10 cellular contexts compared by ENCODE assay signal in the genomic region with DNA sequence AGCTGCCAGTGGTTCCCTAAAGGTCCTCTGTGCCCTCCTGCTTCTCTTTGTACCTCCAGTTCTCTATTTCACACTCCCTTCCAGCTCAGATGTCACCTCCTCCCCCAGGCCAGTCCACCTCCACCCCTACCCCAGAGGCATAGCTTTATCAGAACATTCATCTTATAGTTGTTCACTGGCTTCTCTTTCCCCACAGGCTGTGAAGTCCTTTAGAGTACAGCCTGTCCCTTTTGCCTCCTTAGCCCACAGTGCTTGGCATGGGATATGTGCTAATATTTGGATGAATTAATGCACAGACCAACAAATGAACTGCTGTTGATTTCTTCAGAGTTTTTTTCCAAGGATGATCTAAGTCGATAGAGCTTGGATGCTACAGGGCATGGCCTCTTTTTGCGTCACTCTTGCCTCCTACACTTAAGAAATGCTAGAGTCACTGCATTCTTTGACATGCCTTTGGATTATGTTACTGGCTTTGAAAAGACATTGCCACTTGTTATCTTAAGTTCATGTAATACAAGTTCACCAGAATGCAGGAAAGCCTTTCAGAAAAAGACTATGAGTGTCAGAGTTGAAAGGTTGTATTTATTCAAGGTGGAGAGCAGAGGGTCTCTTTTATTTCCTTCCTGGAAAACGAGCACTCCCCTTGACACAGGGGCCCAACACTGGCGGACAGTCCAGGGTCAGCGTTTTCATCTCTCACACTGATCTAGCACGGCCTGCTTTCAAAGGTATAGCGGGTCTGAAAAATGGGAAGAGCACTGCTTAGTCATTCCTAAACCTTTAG.
DNase-seq lines count a peak whose midpoint lies in the region; ATAC-seq and TF ChIP-seq lines count a peak whose summit lies in the region.
"Had no signal": no experiment of that assay in that cellular context is flagged by ENCODE, and none has a peak within 500 bp of the region (broad histone marks: within the 10 kb centered on the region; RNA-seq: fewer than 3 reads in every experiment).

No MANE protein-coding gene starts in this region.

- H3K9ac ChIP-seq in mammary epithelial cell (ENCODE audit: insufficient read depth, low read length): no peak overlapping the region

- intact Hi-C loops in MCF 10A (cut with micrococcal nuclease): no loop called here
- intact Hi-C loops in mammary epithelial cell (cut with micrococcal nuclease): no loop called here
- intact Hi-C loops in left ventricle myocardium superior (cut with micrococcal nuclease): no loop called here
- intact Hi-C loops in testis (cut with DNase I; ENCODE audit: low total_unique reads): no loop called here

- no peaks in the 10 kb centered on the region for H4K20me1 ChIP-seq in mammary epithelial cell (ENCODE audit: insufficient read depth, low read length)

- H3K4me2 ChIP-seq in mammary epithelial cell (ENCODE audit: insufficient read depth, low read depth, low read length): no peak overlapping the region

- no peak for ATAC-seq in activated naive CD8-positive, alpha-beta T cell treated with anti-CD3 and anti-CD28 coated beads, Interleukin-2, amount 10 ng/mL, durations not matched to agents 7 days and 5 days (ENCODE audit: low read depth)
- ATAC-seq in left ventricle myocardium superior: peak; percentile 38
- ATAC-seq in HG03354 (IDR thresholded peaks at IDR 0.05; ENCODE audit: poor library complexity, severe bottlenecking, unreplicated experiment): no peak

- H3K36me3 ChIP-seq in mammary epithelial cell (ENCODE audit: insufficient read depth, low read length) (peaks cover 7% of the 10 kb centered on the region), testis (ENCODE audit: low read depth, missing control alignments) (no peaks in the 10 kb centered on the region)

- peak; percentile 52 for DNase-seq in MCF 10A (ENCODE audit: unreplicated experiment)
- DNase-seq in mammary epithelial cell: no peak
- no peak for DNase-seq in activated naive CD8-positive, alpha-beta T cell treated with anti-CD3 and anti-CD28 coated beads, Interleukin-2, amount 10 ng/mL, durations not matched to agents 7 days and 5 days
- no peak for DNase-seq in left ventricle myocardium superior
- no peak for DNase-seq in testis
- no peak for DNase-seq in NCI-H2029 treated with DMSO at 0.1 percent for 48 hours (lab: John Stamatoyannopoulos, UW)
- no peak for DNase-seq in GDM1 (lab: John Stamatoyannopoulos, UW)
- DNase-seq: activated CD4-positive, alpha-beta T cell treated with anti-CD3 and anti-CD28 coated beads, Interleukin-2, amount 50 U/mL, for 4 hours; SHP77 had no signal

- peaks cover 6% of the 10 kb centered on the region for H3K4me1 Mint-ChIP-seq in MCF 10A (ENCODE audit: insufficient read depth, unreplicated experiment)
- H3K4me1 Mint-ChIP-seq in activated naive CD8-positive, alpha-beta T cell treated with anti-CD3 and anti-CD28 coated beads, Interleukin-2, amount 10 ng/mL, durations not matched to agents 7 days and 5 days: peaks cover 24% of the 10 kb centered on the region

- dilution Hi-C loops in mammary epithelial cell (cut with HindIII; ENCODE audit: low sequenced_read_pairs): loop anchor here (10.0 kb wide), 1 partner anchor 72 kb away; no protein-coding TSS in a partner anchor

- WGBS in mammary epithelial cell (ENCODE audit: low coverage, missing lambda C conversion rate): 83% methylated on average over 7 of the region's 7 CpGs
- 75 to 77% methylated on average over 7 of the region's 7 CpGs for WGBS in testis, 2 donors

- no peaks in the 10 kb centered on the region for H3K9me3 Mint-ChIP-seq in MCF 10A (ENCODE audit: unreplicated experiment)
- H3K9me3 Mint-ChIP-seq in activated naive CD8-positive, alpha-beta T cell treated with anti-CD3 and anti-CD28 coated beads, Interleukin-2, amount 10 ng/mL, durations not matched to agents 7 days and 5 days: peaks cover 1% of the 10 kb centered on the region

- no peak overlapping the region for H3K4me3 Mint-ChIP-seq in MCF 10A (ENCODE audit: unreplicated experiment)
- no peak overlapping the region for H3K4me3 Mint-ChIP-seq in activated naive CD8-positive, alpha-beta T cell treated with anti-CD3 and anti-CD28 coated beads, Interleukin-2, amount 10 ng/mL, durations not matched to agents 7 days and 5 days

- H3K4me3 ChIP-seq in mammary epithelial cell (replicated peaks in 1 of 3; ENCODE audit: insufficient read depth in 1 of 3, low read depth in 2 of 3, low read length in 3 of 3): no peak overlapping the region
- H3K4me3 ChIP-seq in testis: no peak overlapping the region

- H2AFZ ChIP-seq in mammary epithelial cell (ENCODE audit: low read depth, low read length): no peak overlapping the region

- no peaks in the 10 kb centered on the region for H3K27me3 Mint-ChIP-seq in MCF 10A (ENCODE audit: insufficient read depth, unreplicated experiment)
- H3K27me3 Mint-ChIP-seq in activated naive CD8-positive, alpha-beta T cell treated with anti-CD3 and anti-CD28 coated beads, Interleukin-2, amount 10 ng/mL, durations not matched to agents 7 days and 5 days: no peaks in the 10 kb centered on the region

- H3K36me3 Mint-ChIP-seq in MCF 10A (ENCODE audit: insufficient read depth, unreplicated experiment): peaks cover 25% of the 10 kb centered on the region
- H3K36me3 Mint-ChIP-seq in activated naive CD8-positive, alpha-beta T cell treated with anti-CD3 and anti-CD28 coated beads, Interleukin-2, amount 10 ng/mL, durations not matched to agents 7 days and 5 days: peaks cover 46% of the 10 kb centered on the region

- CTCF ChIA-PET in MCF 10A (lab: Yijun Ruan, JAX): interaction anchor here (0.6 kb wide), 1 partner anchor 16 kb away, joined by 3 read pairs; no protein-coding TSS in a partner anchor
- CTCF ChIA-PET in mammary epithelial cell (lab: Charles Lee; ENCODE audit: low non-redundant PET): no interaction called here

- no TSS peak for BruUV-seq in MCF 10A (replicated peaks; lab: Mats Ljungman, UMichigan)
- BruUV-seq in mammary epithelial cell (replicated peaks; lab: Mats Ljungman, UMichigan): no TSS peak

- in situ Hi-C loops in mammary epithelial cell (cut with MboI; ENCODE audit: low sequenced_read_pairs in 2 of 2): no loop called here

- TF ChIP-seq CTCF in MCF 10A (IDR thresholded peaks at IDR 0.05; ENCODE audit: unreplicated experiment) (no peak), mammary epithelial cell (conservative IDR thresholded peaks at IDR 0.05 in 1 of 2, IDR thresholded peaks at IDR 0.05 in 1 of 2; ENCODE audit: extremely low read depth in 1 of 2, insufficient read depth in 1 of 2, low read depth in 1 of 2, low read length in 2 of 2) (no peak), testis (IDR thresholded peaks at IDR 0.05) (no peak)

- no peaks in the 10 kb centered on the region for H3K79me2 ChIP-seq in mammary epithelial cell (ENCODE audit: insufficient read depth, low read length)

- no peak overlapping the region for H3K27ac Mint-ChIP-seq in MCF 10A (ENCODE audit: low read depth, unreplicated experiment)
- H3K27ac Mint-ChIP-seq in activated naive CD8-positive, alpha-beta T cell treated with anti-CD3 and anti-CD28 coated beads, Interleukin-2, amount 10 ng/mL, durations not matched to agents 7 days and 5 days: peak overlapping the region; percentile 63

- POLR2A ChIA-PET in MCF 10A (lab: Yijun Ruan, JAX): interaction anchor here (0.6 kb wide), 1 partner anchor 290 kb away, joined by 3 read pairs; no protein-coding TSS in a partner anchor
- POLR2A ChIA-PET in activated naive CD8-positive, alpha-beta T cell treated with anti-CD3 and anti-CD28 coated beads, Interleukin-2, amount 10 ng/mL, durations not matched to agents 7 days and 5 days (lab: Charles Lee): no interaction called here

- no peaks in the 10 kb centered on the region for H3K9me3 ChIP-seq in mammary epithelial cell (replicated peaks; ENCODE audit: insufficient read depth, low read length)
- H3K9me3 ChIP-seq in testis: no peaks in the 10 kb centered on the region

- H3K27me3 ChIP-seq in mammary epithelial cell (ENCODE audit: insufficient read depth, low read length) (no peaks in the 10 kb centered on the region), testis (no peaks in the 10 kb centered on the region)

- no peaks in the 10 kb centered on the region for H3K4me1 ChIP-seq in mammary epithelial cell (ENCODE audit: insufficient read depth, low read length)
- peaks cover 18% of the 10 kb centered on the region for H3K4me1 ChIP-seq in testis

- TF ChIP-seq POLR2A in testis (IDR thresholded peaks at IDR 0.05): no peak

- H3K27ac ChIP-seq in mammary epithelial cell (ENCODE audit: insufficient read depth, low read depth, low read length) (no peak overlapping the region), testis (peak overlapping the region; percentile 18 to 47)
